Comparison of ENCODE assay signal across 23 cellular contexts in genomic region chr5:118606940-118607339, GRCh38.
"Had no signal": no experiment of that assay in that cellular context is flagged by ENCODE, and none has a peak within 500 bp of the region (broad histone marks: within the 10 kb centered on the region; RNA-seq: fewer than 3 reads in every experiment).

No MANE protein-coding gene starts in this region.

- H3K36me3 ChIP-seq: gastrocnemius medialis, left lung, prostate gland, right atrium auricular region, suprapubic skin, transverse colon, upper lobe of right lung, uterus had no signal

- H3K9me3 Mint-ChIP-seq: stimulated activated naive CD8-positive, alpha-beta T cell treated with anti-CD3 and anti-CD28 coated beads, Interleukin-15, amount 100 ng/mL, for 72 hours had no signal

- H2AFZ ChIP-seq: hepatocyte had no signal

- H3K79me2 ChIP-seq: hepatocyte had no signal

- H3K4me1 Mint-ChIP-seq: natural killer cell; stimulated activated naive CD8-positive, alpha-beta T cell treated with anti-CD3 and anti-CD28 coated beads, Interleukin-15, amount 100 ng/mL, for 72 hours had no signal

- H3K27me3 ChIP-seq: gastrocnemius medialis, hepatocyte, left lung, right atrium auricular region, suprapubic skin, transverse colon, upper lobe of right lung, uterus had no signal

- H3K27ac ChIP-seq: coronary artery, gastrocnemius medialis, hepatocyte, left lung, prostate gland, right atrium auricular region, suprapubic skin, transverse colon, upper lobe of right lung, uterus had no signal

- H3K4me3 Mint-ChIP-seq: natural killer cell; stimulated activated naive CD8-positive, alpha-beta T cell treated with anti-CD3 and anti-CD28 coated beads, Interleukin-15, amount 100 ng/mL, for 72 hours had no signal

- H3K27me3 Mint-ChIP-seq: stimulated activated naive CD8-positive, alpha-beta T cell treated with anti-CD3 and anti-CD28 coated beads, Interleukin-15, amount 100 ng/mL, for 72 hours had no signal

- H3K4me2 ChIP-seq: hepatocyte, smooth muscle cell had no signal

- H3K36me3 Mint-ChIP-seq: natural killer cell had no signal

- DNase-seq: dermis blood vessel endothelial cell; effector memory CD4-positive, alpha-beta T cell; gastrocnemius medialis; head of caudate nucleus; kidney; left lung; natural killer cell; stimulated activated CD4-positive, alpha-beta T cell treated with anti-CD3 and anti-CD28 coated beads, Interleukin-12 subunit alpha, Interleukin-12 subunit beta, amount 100 ng/mL, for 4 hours; stimulated activated CD4-positive, alpha-beta T cell treated with anti-CD3 and anti-CD28 coated beads, Interleukin-1b, Interleukin-23, amount 100 ng/mL, for 48 hours; stimulated activated CD4-positive, alpha-beta T cell treated with anti-CD3 and anti-CD28 coated beads, Interleukin-4, amount 100 ng/mL, for 1 hour; stimulated activated CD8-positive, alpha-beta memory T cell treated with anti-CD3 and anti-CD28 coated beads, Interleukin-4, amount 100 ng/mL, for 48 hours; stimulated activated naive CD4-positive, alpha-beta T cell; stimulated activated naive CD8-positive, alpha-beta T cell treated with anti-CD3 and anti-CD28 coated beads, Interleukin-15, amount 100 ng/mL, for 72 hours; transverse colon; upper lobe of right lung; uterus had no signal

- H3K4me1 ChIP-seq: gastrocnemius medialis, left lung, prostate gland, right atrium auricular region, suprapubic skin, transverse colon, upper lobe of right lung, uterus had no signal

- ATAC-seq: gastrocnemius medialis; left lung; natural killer cell; sciatic nerve; stimulated activated naive CD8-positive, alpha-beta T cell treated with anti-CD3 and anti-CD28 coated beads, Interleukin-15, amount 100 ng/mL, for 72 hours; upper lobe of right lung had no signal

- FAIRE-seq: kidney had no signal

- H3K27ac Mint-ChIP-seq: natural killer cell; stimulated activated naive CD8-positive, alpha-beta T cell treated with anti-CD3 and anti-CD28 coated beads, Interleukin-15, amount 100 ng/mL, for 72 hours had no signal

- H3K9me3 ChIP-seq: gastrocnemius medialis, left lung, prostate gland, right atrium auricular region, suprapubic skin, transverse colon, upper lobe of right lung, uterus had no signal

- H3K4me3 ChIP-seq: coronary artery, gastrocnemius medialis, hepatocyte, left lung, prostate gland, right atrium auricular region, smooth muscle cell, suprapubic skin, transverse colon, upper lobe of right lung, uterus had no signal
